Comparison of ENCODE assay signal across 18 cellular contexts in genomic region chr5:55914971-55915370, GRCh38.
DNase-seq lines count a peak whose midpoint lies in the region; ATAC-seq, FAIRE-seq and TF ChIP-seq lines count a peak whose summit lies in the region.
"Had no signal": no experiment of that assay in that cellular context is flagged by ENCODE, and none has a peak within 500 bp of the region (broad histone marks: within the 10 kb centered on the region; RNA-seq: fewer than 3 reads in every experiment).

No MANE protein-coding gene starts in this region.

- TF ChIP-seq CTCF in A549 (IDR thresholded peaks at IDR 0.05), result no peak
- no peak for TF ChIP-seq CTCF in colonic mucosa (IDR thresholded peaks at IDR 0.05)
- no peak for TF ChIP-seq CTCF in GM20000 (IDR thresholded peaks at IDR 0.05; ENCODE audit: extremely low read depth, missing control alignments)

- no peak overlapping the region for H3K4me2 ChIP-seq in A549
- H3K4me2 ChIP-seq in mesenchymal stem cell (ENCODE audit: low read length, poor library complexity, severe bottlenecking), result no peak overlapping the region
- H3K4me2 ChIP-seq: BLaER1, GM23338 had no signal

- H3K4me3 ChIP-seq in A549 (no peak overlapping the region), colonic mucosa (no peak overlapping the region), mesenchymal stem cell (ENCODE audit: insufficient read depth in 1 of 2, low read depth in 1 of 2, low read length in 2 of 2) (no peak overlapping the region)
- H3K4me3 ChIP-seq: BLaER1, GM12878, GM23338 had no signal

- H3K27ac ChIP-seq in A549 (peak overlapping the region; percentile 42 to 82; a peak in 3 of 6 replicates), colonic mucosa (no peak overlapping the region), mesenchymal stem cell (ENCODE audit: low read length, poor library complexity, severe bottlenecking) (peak overlapping the region; percentile 76)
- H3K27ac ChIP-seq: BLaER1, C4-2B had no signal

- no peak overlapping the region for H3K18ac ChIP-seq in mesenchymal stem cell (ENCODE audit: low read depth in 1 of 2, low read length in 2 of 2)

- H2AFZ ChIP-seq in mesenchymal stem cell (ENCODE audit: low read depth, low read length), result no peak overlapping the region
- H2AFZ ChIP-seq: GM23338 had no signal

- H3K9ac ChIP-seq in colonic mucosa (ENCODE audit: low read depth in 2 of 2, low read length in 2 of 2), result no peak overlapping the region
- H3K9ac ChIP-seq in mesenchymal stem cell (ENCODE audit: low read length), result no peak overlapping the region
- H3K9ac ChIP-seq: BLaER1 had no signal

- peaks cover 3% of the 10 kb centered on the region for H3K79me1 ChIP-seq in mesenchymal stem cell (replicated peaks; ENCODE audit: low read length, poor library complexity, severe bottlenecking)

- H2BK120ac ChIP-seq in mesenchymal stem cell (ENCODE audit: low read depth, low read length), result no peak overlapping the region

- POLR2A ChIA-PET in A549 (lab: Yijun Ruan, JAX), result no interaction called here

- no peak overlapping the region for H3K4ac ChIP-seq in mesenchymal stem cell (ENCODE audit: low read depth in 1 of 2, low read length in 2 of 2)

- TF ChIP-seq RAD21 in A549 (conservative IDR thresholded peaks at IDR 0.05 in 1 of 2, IDR thresholded peaks at IDR 0.05 in 1 of 2), result no peak

- no peak for DNase-seq in A549 (ENCODE audit: low read depth in 1 of 2, low spot score in 1 of 2)
- DNase-seq in colonic mucosa, result peak; percentile 2
- no peak for DNase-seq in mesenchymal stem cell
- DNase-seq in kidney glomerular epithelial cell (lab: John Stamatoyannopoulos, UW), result no peak
- no peak for DNase-seq in GM20000 (ENCODE audit: low spot score)
- no peak for DNase-seq in activated T-cell treated with anti-CD3 and anti-CD28 coated beads, Interleukin-2, amount 50 U/mL, for 1 hour
- DNase-seq: Caco-2; CD4-positive, CD25-positive, alpha-beta regulatory T cell; DMS153; DND-41; H9 had no signal

- 91% methylated on average over 2 of the region's 2 CpGs for WGBS in A549 (ENCODE audit: missing lambda C conversion rate)
- 94% methylated on average over 2 of the region's 2 CpGs for WGBS in mesenchymal stem cell

- TF ChIP-seq EP300 in A549 (IDR thresholded peaks at IDR 0.05), result no peak

- peaks cover 38% of the 10 kb centered on the region for H3K4me1 ChIP-seq in A549
- H3K4me1 ChIP-seq in colonic mucosa, result no peaks in the 10 kb centered on the region
- H3K4me1 ChIP-seq in mesenchymal stem cell (ENCODE audit: control insufficient read depth, insufficient read depth, low read depth, low read length), result peaks cover 29% of the 10 kb centered on the region

- TF ChIP-seq POLR2A in A549 (IDR thresholded peaks at IDR 0.05; ENCODE audit: low read length), result no peak

- H2BK15ac ChIP-seq in mesenchymal stem cell (ENCODE audit: low read depth, poor library complexity, severe bottlenecking), result no peak overlapping the region

- no peak overlapping the region for H3K23ac ChIP-seq in mesenchymal stem cell (ENCODE audit: low read length in 2 of 2)

- peak overlapping the region; percentile 92 for H2AK5ac ChIP-seq in mesenchymal stem cell (ENCODE audit: low read length, severe bottlenecking)

- H3K27me3 ChIP-seq in colonic mucosa (no peaks in the 10 kb centered on the region), mesenchymal stem cell (ENCODE audit: control insufficient read depth in 1 of 2, insufficient read depth in 1 of 2, low read length in 2 of 2) (no peaks in the 10 kb centered on the region)
- H3K27me3 ChIP-seq: BLaER1 had no signal

- H4K91ac ChIP-seq in mesenchymal stem cell (ENCODE audit: low read length), result no peak overlapping the region

- intact Hi-C loops in colonic mucosa (cut with DNase I), result no loop called here

- no peak for ATAC-seq in A549
- ATAC-seq: CD8-positive, alpha-beta T cell; GM12878; GM23338; HCT116 had no signal

- no peaks in the 10 kb centered on the region for H3K9me3 ChIP-seq in A549
- H3K9me3 ChIP-seq in colonic mucosa, result no peaks in the 10 kb centered on the region
- no peaks in the 10 kb centered on the region for H3K9me3 ChIP-seq in mesenchymal stem cell (ENCODE audit: control insufficient read depth, low read length)
- H3K9me3 ChIP-seq: BLaER1, Caco-2 had no signal

- H4K8ac ChIP-seq in mesenchymal stem cell (ENCODE audit: low read length), result no peak overlapping the region

- H2BK5ac ChIP-seq in mesenchymal stem cell (ENCODE audit: low read depth, low read length, poor library complexity, severe bottlenecking), result no peak overlapping the region

- no peak for FAIRE-seq in A549 (lab: Jason Lieb, UNC)
- FAIRE-seq: G401.6 had no signal

- H3K14ac ChIP-seq in mesenchymal stem cell (ENCODE audit: low read length in 2 of 2), result no peak overlapping the region

- no peak overlapping the region for H2BK12ac ChIP-seq in mesenchymal stem cell (ENCODE audit: low read length in 2 of 2)

- CTCF ChIA-PET in A549 (lab: Yijun Ruan, JAX), result interaction anchor here (1.0 kb wide), 1 partner anchor 93 kb away, joined by 3 read pairs; no protein-coding TSS in a partner anchor

- no peaks in the 10 kb centered on the region for H3K36me3 ChIP-seq in colonic mucosa
- H3K36me3 ChIP-seq in mesenchymal stem cell (ENCODE audit: control insufficient read depth in 1 of 2, insufficient read depth in 2 of 2, low read depth in 1 of 2, low read length in 2 of 2), result peaks cover 0 to 9% of the 10 kb centered on the region in 2 experiments
- H3K36me3 ChIP-seq: BLaER1 had no signal

TF ChIP-seq in A549, 52 proteins besides CTCF, POLR2A, EP300 and RAD21:
- TF ChIP-seq BHLHE40 (IDR thresholded peaks at IDR 0.05; ENCODE audit: low read depth, low read length) (no peak), RCOR1 (IDR thresholded peaks at IDR 0.05; ENCODE audit: low read depth, low read length) (no peak), HOXA7 (CRISPR knock-in tag; IDR thresholded peaks at IDR 0.05) (no peak), HOXB5 (CRISPR knock-in tag; IDR thresholded peaks at IDR 0.05) (no peak), NFE2L2 (conservative IDR thresholded peaks at IDR 0.05; ENCODE audit: low read length) (no peak), EHMT2 (IDR thresholded peaks at IDR 0.05; ENCODE audit: low read depth) (no peak), ATOH8 (CRISPR knock-in tag; IDR thresholded peaks at IDR 0.05; ENCODE audit: low read depth) (no peak), CBX8 (IDR thresholded peaks at IDR 0.05) (no peak), CHD2 (IDR thresholded peaks at IDR 0.05; ENCODE audit: low read length, partially characterized antibody) (no peak), RFX5 (IDR thresholded peaks at IDR 0.05) (no peak), CHD4 (IDR thresholded peaks at IDR 0.05; ENCODE audit: borderline replicate concordance) (no peak), NR3C1 (IDR thresholded peaks at IDR 0.05) (no peak)
- TF ChIP-seq, protein P1, sequence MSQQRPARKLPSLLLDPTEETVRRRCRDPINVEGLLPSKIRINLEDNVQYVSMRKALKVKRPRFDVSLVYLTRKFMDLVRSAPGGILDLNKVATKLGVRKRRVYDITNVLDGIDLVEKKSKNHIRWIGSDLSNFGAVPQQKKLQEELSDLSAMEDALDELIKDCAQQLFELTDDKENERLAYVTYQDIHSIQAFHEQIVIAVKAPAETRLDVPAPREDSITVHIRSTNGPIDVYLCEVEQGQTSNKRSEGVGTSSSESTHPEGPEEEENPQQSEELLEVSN (IDR thresholded peaks at IDR 0.05; ENCODE audit: borderline replicate concordance, low read depth), result no peak
- TF ChIP-seq, protein P2, sequence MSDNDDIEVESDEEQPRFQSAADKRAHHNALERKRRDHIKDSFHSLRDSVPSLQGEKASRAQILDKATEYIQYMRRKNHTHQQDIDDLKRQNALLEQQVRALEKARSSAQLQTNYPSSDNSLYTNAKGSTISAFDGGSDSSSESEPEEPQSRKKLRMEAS (IDR thresholded peaks at IDR 0.05), result no peak
- TF ChIP-seq, protein P3, sequence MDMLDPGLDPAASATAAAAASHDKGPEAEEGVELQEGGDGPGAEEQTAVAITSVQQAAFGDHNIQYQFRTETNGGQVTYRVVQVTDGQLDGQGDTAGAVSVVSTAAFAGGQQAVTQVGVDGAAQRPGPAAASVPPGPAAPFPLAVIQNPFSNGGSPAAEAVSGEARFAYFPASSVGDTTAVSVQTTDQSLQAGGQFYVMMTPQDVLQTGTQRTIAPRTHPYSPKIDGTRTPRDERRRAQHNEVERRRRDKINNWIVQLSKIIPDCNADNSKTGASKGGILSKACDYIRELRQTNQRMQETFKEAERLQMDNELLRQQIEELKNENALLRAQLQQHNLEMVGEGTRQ (IDR thresholded peaks at IDR 0.05), result no peak
TF ChIP-seq in A549: peak in this region for 0.
